ENCODE assay signal across 23 cellular contexts in the genomic region with DNA sequence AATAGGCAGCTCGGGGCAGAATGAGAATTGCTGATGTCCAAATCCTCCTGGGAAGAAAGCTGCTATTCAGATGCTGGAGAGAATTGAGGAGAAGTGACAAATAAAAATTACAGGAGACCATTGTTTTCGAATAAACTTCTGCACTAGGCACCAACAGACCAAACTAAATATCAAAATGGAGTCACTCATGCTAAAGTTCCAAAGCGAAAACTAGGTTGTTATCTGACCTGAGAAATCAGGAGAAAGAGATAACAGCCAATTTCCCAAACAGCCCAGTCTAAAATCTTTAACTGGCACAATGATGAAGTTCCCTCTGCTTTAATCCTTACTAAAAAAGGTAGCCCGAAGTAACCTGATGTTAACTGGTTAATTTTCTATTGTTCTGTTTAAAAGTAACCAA.
"Had no signal": no experiment of that assay in that cellular context is flagged by ENCODE, and none has a peak within 500 bp of the region (broad histone marks: within the 10 kb centered on the region; RNA-seq: fewer than 3 reads in every experiment).

No MANE protein-coding gene starts in this region.

- H3K4me3 ChIP-seq: coronary artery, hepatocyte, lung, pancreas, suprapubic skin, tibial artery, upper lobe of left lung, uterus had no signal

- H3K9me3 Mint-ChIP-seq: neural crest cell had no signal

- DNase-seq: erythroblast; foreskin melanocyte; head of caudate nucleus; kidney; left colon; left ventricle myocardium superior; mesenchymal stem cell; midbrain; occipital lobe; pancreas; right cardiac atrium; small intestine; stimulated activated CD4-positive, alpha-beta T cell treated with anti-CD3 and anti-CD28 coated beads, Interleukin-12 subunit alpha, Interleukin-12 subunit beta, amount 100 ng/mL, for 4 hours; stimulated activated naive CD8-positive, alpha-beta T cell treated with anti-CD3 and anti-CD28 coated beads, Interleukin-15, Interleukin-2, amounts not matched to agents 100 U/mL and 50 U/mL, for 24 hours; tibial artery; upper lobe of left lung; uterus had no signal

- H3K27me3 Mint-ChIP-seq: progenitor cell of endocrine pancreas had no signal

- H3K4me1 ChIP-seq: tibial artery, uterus had no signal

- ATAC-seq: left colon; left ventricle myocardium superior; pancreas; right cardiac atrium; stimulated activated naive CD8-positive, alpha-beta T cell treated with anti-CD3 and anti-CD28 coated beads, Interleukin-15, Interleukin-2, amounts not matched to agents 100 U/mL and 50 U/mL, for 24 hours had no signal

- H3K9me3 ChIP-seq: pancreas, suprapubic skin, tibial artery, upper lobe of left lung, uterus had no signal

- H3K36me3 ChIP-seq: uterus had no signal

- H3K27ac ChIP-seq: coronary artery, hepatocyte, pancreas, suprapubic skin, tibial artery, upper lobe of left lung, uterus had no signal

- H3K4me3 Mint-ChIP-seq: neural crest cell had no signal

- H3K27me3 ChIP-seq: hepatocyte, pancreas, suprapubic skin, tibial artery, upper lobe of left lung, uterus had no signal
